In the genomic region with DNA sequence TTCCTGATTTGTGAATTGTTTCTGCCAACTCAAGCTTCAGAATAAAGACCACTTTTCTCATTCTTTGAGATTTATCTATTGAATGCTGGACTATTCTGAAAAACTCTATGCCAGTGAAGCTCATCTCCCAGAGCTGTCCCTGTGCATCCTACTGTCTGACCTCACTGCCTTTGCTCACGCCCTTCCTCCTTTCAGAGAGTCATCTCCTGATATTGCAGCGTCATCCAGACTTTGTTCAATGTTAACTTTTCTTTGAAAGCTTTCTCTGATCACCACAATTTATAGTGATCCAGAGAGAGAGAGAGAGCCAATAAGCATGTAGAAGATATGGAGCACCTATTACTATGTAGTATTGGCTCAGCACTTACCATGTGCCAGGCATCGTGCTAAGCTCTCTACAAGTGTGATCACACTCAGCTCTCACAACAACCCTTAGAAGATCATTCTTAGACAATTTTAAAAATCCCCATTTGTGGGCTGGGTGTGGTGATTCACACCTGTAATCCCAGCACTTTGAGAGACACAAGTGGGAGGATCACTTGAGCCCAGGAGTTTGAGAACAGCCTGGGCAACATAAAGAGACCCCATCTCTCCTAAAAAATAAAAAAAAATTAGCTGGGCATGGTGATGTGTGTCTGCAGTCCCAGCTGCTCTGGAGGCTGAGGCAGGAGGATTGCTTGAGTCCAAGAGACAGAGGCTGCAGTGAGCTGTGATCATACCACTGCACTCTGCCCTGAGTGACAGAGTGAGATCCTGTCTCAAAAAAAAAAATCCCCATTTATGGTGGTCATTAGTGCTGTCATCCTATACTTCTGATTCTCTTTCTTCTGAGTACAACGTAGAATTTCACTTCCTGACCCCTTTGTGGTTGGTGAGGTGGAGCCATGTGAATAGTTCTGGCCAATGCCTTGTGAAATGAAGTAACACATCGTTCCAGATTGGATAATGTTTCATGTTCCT, we compare ENCODE assay signal across 23 cellular contexts. TPM values are rescaled to one million over a fixed set of nuclear protein-coding genes. Genes with fewer than 3 reads are reported as not detected.
DNase-seq lines count a peak whose midpoint lies in the region; ATAC-seq, FAIRE-seq and TF ChIP-seq lines count a peak whose summit lies in the region.
"Had no signal": no experiment of that assay in that cellular context is flagged by ENCODE, and none has a peak within 500 bp of the region (broad histone marks: within the 10 kb centered on the region; RNA-seq: fewer than 3 reads in every experiment).

No MANE protein-coding gene starts in this region.

- H2AFZ ChIP-seq in endothelial cell of umbilical vein (ENCODE audit: low read depth, low read length), result no peak overlapping the region

- POLR2A ChIA-PET in activated CD4-positive, alpha-beta T cell treated with anti-CD3 and anti-CD28 coated beads for 36 hours (lab: Charles Lee), result interaction anchor here (0.9 kb wide), 1 partner anchor 141 kb away, joined by 3 read pairs; no protein-coding TSS in a partner anchor
- POLR2A ChIA-PET in endothelial cell of umbilical vein (lab: Charles Lee), result no interaction called here

- DNase-seq in activated CD4-positive, alpha-beta T cell treated with anti-CD3 and anti-CD28 coated beads for 36 hours, result no peak
- DNase-seq in activated CD4-positive, alpha-beta T cell treated with anti-CD3 and anti-CD28 coated beads, Interleukin-2, amount 10 ng/mL, durations not matched to agents 24 days and 14 days, result no peak
- DNase-seq in M059J (ENCODE audit: low read depth), result peak; percentile 27
- DNase-seq in endothelial cell of umbilical vein (ENCODE audit: low read depth, low spot score), result no peak
- no peak for DNase-seq in stimulated activated effector memory CD8-positive, alpha-beta T cell treated with anti-CD3 and anti-CD28 coated beads, Interleukin-12 subunit alpha, Interleukin-12 subunit beta, amount 100 ng/mL, for 72 hours (ENCODE audit: low spot score in 2 of 2)
- DNase-seq in foreskin keratinocyte, result no peak
- DNase-seq: central memory CD4-positive, alpha-beta T cell; erythroblast; GOT3; hippocampal formation; NCI-H1092; NCI-H2029 treated with DMSO at 0.1 percent for 48 hours; NCI-H345; stimulated activated CD4-positive, alpha-beta T cell treated with anti-CD3 and anti-CD28 coated beads, Interleukin-2, amount 100 ng/mL, for 24 hours; T-helper 17 cell; WERI-Rb-1 had no signal

- intact Hi-C loops in activated CD4-positive, alpha-beta T cell treated with anti-CD3 and anti-CD28 coated beads for 36 hours (cut with DNase I, micrococcal nuclease), result no loop called here
- intact Hi-C loops in activated CD4-positive, alpha-beta T cell treated with anti-CD3 and anti-CD28 coated beads, Interleukin-2, amount 10 ng/mL, durations not matched to agents 24 days and 14 days (cut with micrococcal nuclease), result no loop called here
- intact Hi-C loops in endothelial cell of umbilical vein (cut with micrococcal nuclease), result loop anchor here (1.0 to 2.0 kb wide), 2 partner anchors 17 to 29 kb away; no protein-coding TSS in a partner anchor

- H3K36me3 ChIP-seq in endothelial cell of umbilical vein (ENCODE audit: control insufficient read depth in 2 of 2, extremely low read depth in 1 of 2, insufficient read depth in 2 of 2, low read length in 2 of 2), result no peaks in the 10 kb centered on the region
- H3K36me3 ChIP-seq: prostate gland, WERI-Rb-1 had no signal

- H3K4me1 Mint-ChIP-seq in activated CD4-positive, alpha-beta T cell treated with anti-CD3 and anti-CD28 coated beads for 36 hours, result peaks cover 3% of the 10 kb centered on the region
- no peaks in the 10 kb centered on the region for H3K4me1 Mint-ChIP-seq in activated CD4-positive, alpha-beta T cell treated with anti-CD3 and anti-CD28 coated beads, Interleukin-2, amount 10 ng/mL, durations not matched to agents 24 days and 14 days
- peaks cover 19% of the 10 kb centered on the region for H3K4me1 Mint-ChIP-seq in stimulated activated effector memory CD8-positive, alpha-beta T cell treated with anti-CD3 and anti-CD28 coated beads, Interleukin-12 subunit alpha, Interleukin-12 subunit beta, amount 100 ng/mL, for 72 hours
- H3K4me1 Mint-ChIP-seq: T-helper 17 cell had no signal

- H3K27ac ChIP-seq in endothelial cell of umbilical vein (ENCODE audit: insufficient read depth, low read depth, low read length) (no peak overlapping the region), foreskin keratinocyte (no peak overlapping the region)
- H3K27ac ChIP-seq: 22Rv1, prostate gland, SK-N-MC, skin epidermis, WERI-Rb-1 had no signal

- peaks cover 6 to 10% of the 10 kb centered on the region in 2 experiments for H3K27me3 ChIP-seq in endothelial cell of umbilical vein (ENCODE audit: control insufficient read depth in 2 of 2, insufficient read depth in 2 of 2, low read length in 2 of 2)
- peaks cover 64% of the 10 kb centered on the region for H3K27me3 ChIP-seq in foreskin keratinocyte

- dilution Hi-C loops in endothelial cell of umbilical vein (cut with MboI; ENCODE audit: extremely low pct_ligation_motif_present, low sequenced_read_pairs), result no loop called here

- H3K9me3 ChIP-seq in endothelial cell of umbilical vein (replicated peaks; ENCODE audit: control insufficient read depth, insufficient read depth, low read length), result no peaks in the 10 kb centered on the region
- H3K9me3 ChIP-seq: prostate gland had no signal

- H3K4me3 Mint-ChIP-seq in activated CD4-positive, alpha-beta T cell treated with anti-CD3 and anti-CD28 coated beads for 36 hours, result no peak overlapping the region
- H3K4me3 Mint-ChIP-seq in activated CD4-positive, alpha-beta T cell treated with anti-CD3 and anti-CD28 coated beads, Interleukin-2, amount 10 ng/mL, durations not matched to agents 24 days and 14 days, result no peak overlapping the region
- H3K4me3 Mint-ChIP-seq in stimulated activated effector memory CD8-positive, alpha-beta T cell treated with anti-CD3 and anti-CD28 coated beads, Interleukin-12 subunit alpha, Interleukin-12 subunit beta, amount 100 ng/mL, for 72 hours, result no peak overlapping the region
- H3K4me3 Mint-ChIP-seq: stimulated activated memory B cell treated with anti-CD40 and anti-IgM and Interleukin-4, amounts not matched to agents 10 μg/mL and 1 μg/mL and 100 μg/mL, for 72 hours; T-helper 17 cell had no signal

- H4K20me1 ChIP-seq in endothelial cell of umbilical vein (replicated peaks; ENCODE audit: control insufficient read depth, extremely low read depth, insufficient read depth, low read length), result no peaks in the 10 kb centered on the region

- no peaks in the 10 kb centered on the region for H3K9me3 Mint-ChIP-seq in activated CD4-positive, alpha-beta T cell treated with anti-CD3 and anti-CD28 coated beads for 36 hours (ENCODE audit: low read depth)
- no peaks in the 10 kb centered on the region for H3K9me3 Mint-ChIP-seq in activated CD4-positive, alpha-beta T cell treated with anti-CD3 and anti-CD28 coated beads, Interleukin-2, amount 10 ng/mL, durations not matched to agents 24 days and 14 days
- H3K9me3 Mint-ChIP-seq in stimulated activated effector memory CD8-positive, alpha-beta T cell treated with anti-CD3 and anti-CD28 coated beads, Interleukin-12 subunit alpha, Interleukin-12 subunit beta, amount 100 ng/mL, for 72 hours, result no peaks in the 10 kb centered on the region
- H3K9me3 Mint-ChIP-seq: stimulated activated memory B cell treated with anti-CD40 and anti-IgM and Interleukin-4, amounts not matched to agents 10 μg/mL and 1 μg/mL and 100 μg/mL, for 72 hours had no signal

- CTCF ChIA-PET in activated CD4-positive, alpha-beta T cell treated with anti-CD3 and anti-CD28 coated beads for 36 hours (lab: Charles Lee), result no interaction called here
- CTCF ChIA-PET in endothelial cell of umbilical vein (lab: Charles Lee), result interaction anchor here (0.7 to 1.7 kb wide), 8 partner anchors 8 to 32 kb away, joined by 3 to 7 read pairs (median 4); no protein-coding TSS in a partner anchor

- H3K4me1 ChIP-seq in endothelial cell of umbilical vein (ENCODE audit: control insufficient read depth, extremely low read depth, insufficient read depth, low read length) (peaks cover 18% of the 10 kb centered on the region), foreskin keratinocyte (no peaks in the 10 kb centered on the region)
- H3K4me1 ChIP-seq: prostate gland had no signal

- TF ChIP-seq CTCF in endothelial cell of umbilical vein (IDR thresholded peaks at IDR 0.05; ENCODE audit: extremely low read depth in 1 of 2, insufficient read depth in 1 of 2, low read depth in 1 of 2, low read length in 2 of 2) (no peak), foreskin keratinocyte (conservative IDR thresholded peaks at IDR 0.05) (no peak)

- no peak overlapping the region for H3K4me3 ChIP-seq in endothelial cell of umbilical vein (replicated peaks in 1 of 3; ENCODE audit: insufficient read depth in 1 of 3, low read depth in 1 of 3, low read length in 3 of 3)
- H3K4me3 ChIP-seq: prostate gland, SK-N-MC, skin epidermis had no signal

- no peaks in the 10 kb centered on the region for H3K36me3 Mint-ChIP-seq in activated CD4-positive, alpha-beta T cell treated with anti-CD3 and anti-CD28 coated beads for 36 hours (ENCODE audit: low read depth)
- H3K36me3 Mint-ChIP-seq in activated CD4-positive, alpha-beta T cell treated with anti-CD3 and anti-CD28 coated beads, Interleukin-2, amount 10 ng/mL, durations not matched to agents 24 days and 14 days (ENCODE audit: low read depth), result no peaks in the 10 kb centered on the region
- no peaks in the 10 kb centered on the region for H3K36me3 Mint-ChIP-seq in stimulated activated effector memory CD8-positive, alpha-beta T cell treated with anti-CD3 and anti-CD28 coated beads, Interleukin-12 subunit alpha, Interleukin-12 subunit beta, amount 100 ng/mL, for 72 hours
- H3K36me3 Mint-ChIP-seq: stimulated activated memory B cell treated with anti-CD40 and anti-IgM and Interleukin-4, amounts not matched to agents 10 μg/mL and 1 μg/mL and 100 μg/mL, for 72 hours had no signal

- peak; percentile 78 for ATAC-seq in activated CD4-positive, alpha-beta T cell treated with anti-CD3 and anti-CD28 coated beads for 36 hours
- ATAC-seq in stimulated activated effector memory CD8-positive, alpha-beta T cell treated with anti-CD3 and anti-CD28 coated beads, Interleukin-12 subunit alpha, Interleukin-12 subunit beta, amount 100 ng/mL, for 72 hours, result peak; percentile 66
- ATAC-seq in GM19035 (IDR thresholded peaks at IDR 0.05; ENCODE audit: unreplicated experiment) (no peak), foreskin keratinocyte (no peak), HG02610 (IDR thresholded peaks at IDR 0.05; ENCODE audit: unreplicated experiment) (no peak)
- ATAC-seq: stimulated activated memory B cell treated with anti-CD40 and anti-IgM and Interleukin-4, amounts not matched to agents 10 μg/mL and 1 μg/mL and 100 μg/mL, for 72 hours; T-helper 17 cell had no signal

- peaks cover 3% of the 10 kb centered on the region for H3K27me3 Mint-ChIP-seq in activated CD4-positive, alpha-beta T cell treated with anti-CD3 and anti-CD28 coated beads for 36 hours
- peaks cover 37% of the 10 kb centered on the region for H3K27me3 Mint-ChIP-seq in activated CD4-positive, alpha-beta T cell treated with anti-CD3 and anti-CD28 coated beads, Interleukin-2, amount 10 ng/mL, durations not matched to agents 24 days and 14 days

- no peak overlapping the region for H3K9ac ChIP-seq in endothelial cell of umbilical vein (replicated peaks; ENCODE audit: extremely low read depth, insufficient read depth, low read length)

- peak overlapping the region; percentile 21 for H3K4me2 ChIP-seq in endothelial cell of umbilical vein (ENCODE audit: insufficient read depth, low read length)

- no peak overlapping the region for H3K27ac Mint-ChIP-seq in activated CD4-positive, alpha-beta T cell treated with anti-CD3 and anti-CD28 coated beads for 36 hours
- no peak overlapping the region for H3K27ac Mint-ChIP-seq in activated CD4-positive, alpha-beta T cell treated with anti-CD3 and anti-CD28 coated beads, Interleukin-2, amount 10 ng/mL, durations not matched to agents 24 days and 14 days
- H3K27ac Mint-ChIP-seq in stimulated activated effector memory CD8-positive, alpha-beta T cell treated with anti-CD3 and anti-CD28 coated beads, Interleukin-12 subunit alpha, Interleukin-12 subunit beta, amount 100 ng/mL, for 72 hours, result no peak overlapping the region
- H3K27ac Mint-ChIP-seq: stimulated activated memory B cell treated with anti-CD40 and anti-IgM and Interleukin-4, amounts not matched to agents 10 μg/mL and 1 μg/mL and 100 μg/mL, for 72 hours; T-helper 17 cell had no signal

- FAIRE-seq in endothelial cell of umbilical vein (lab: Jason Lieb, UNC), result no peak

- BruUV-seq in endothelial cell of umbilical vein (replicated peaks; lab: Mats Ljungman, UMichigan), result no TSS peak

- TF ChIP-seq POLR2A in endothelial cell of umbilical vein (IDR thresholded peaks at IDR 0.05; ENCODE audit: low read depth, low read length), result no peak

- no peaks in the 10 kb centered on the region for H3K79me2 ChIP-seq in endothelial cell of umbilical vein (ENCODE audit: control insufficient read depth, insufficient read depth, low read length)

- no peaks in the 10 kb centered on the region for H3K9me1 ChIP-seq in endothelial cell of umbilical vein (replicated peaks; ENCODE audit: control insufficient read depth, extremely low read depth, insufficient read depth, low read length)

RNA-seq across cellular contexts. Expression of a gene that starts 30.4 kb away (rescaled TPM):
- 10 to 100 TPM; 89.2 to 97.6 TPM for total RNA-seq in activated CD4-positive, alpha-beta T cell treated with anti-CD3 and anti-CD28 coated beads for 36 hours
- total RNA-seq in activated CD4-positive, alpha-beta T cell treated with anti-CD3 and anti-CD28 coated beads, Interleukin-2, amount 10 ng/mL, durations not matched to agents 24 days and 14 days, result 111 and 118 TPM in 2 replicates
- 6.4 and 15.6 TPM in 2 replicates for total RNA-seq in M059J (2014; rRNA removed; shearing (Covaris generic))
- 53.8 and 56.9 TPM in 2 replicates for total RNA-seq in endothelial cell of umbilical vein
- polyA plus RNA-seq in endothelial cell of umbilical vein, result 40.5 TPM in 2 replicates
- 25.4 and 32.3 TPM in 2 replicates for polyA plus RNA-seq in endothelial cell of umbilical vein (2011; cell fraction: cytosol; rRNA removed)
- 76.5 and 80.5 TPM in 2 replicates for polyA plus RNA-seq in endothelial cell of umbilical vein (2011; cell fraction: nucleus; rRNA removed)
- 37.2 and 57.4 TPM in 2 replicates for polyA plus RNA-seq in endothelial cell of umbilical vein (2012)
- 74.4 and 77.7 TPM in 2 replicates for polyA minus RNA-seq in endothelial cell of umbilical vein
- 114 TPM for polyA minus RNA-seq in endothelial cell of umbilical vein (2011; cell fraction: cytosol; rRNA and poly(A)+ RNA removed)
- 63.4 and 82.0 TPM in 2 replicates for polyA minus RNA-seq in endothelial cell of umbilical vein (2011; cell fraction: nucleus; rRNA and poly(A)+ RNA removed)
- 24.1 and 28.1 TPM in 2 replicates for total RNA-seq in foreskin keratinocyte
- polyA plus RNA-seq in foreskin keratinocyte, result 11.3 and 14.0 TPM in 2 replicates

Comparison
In these comparisons a context has a peak if more than half of its experiments do, and no peak if none do; other contexts are left out.
1. ATAC-seq: peak in activated CD4-positive, alpha-beta T cell treated with anti-CD3 and anti-CD28 coated beads for 36 hours (single experiment) and stimulated activated effector memory CD8-positive, alpha-beta T cell treated with anti-CD3 and anti-CD28 coated beads, Interleukin-12 subunit alpha, Interleukin-12 subunit beta, amount 100 ng/mL, for 72 hours (single experiment); none in GM19035 (single experiment), foreskin keratinocyte (single experiment) and HG02610 (single experiment).